9 cellular contexts compared by ENCODE assay signal in the genomic region with DNA sequence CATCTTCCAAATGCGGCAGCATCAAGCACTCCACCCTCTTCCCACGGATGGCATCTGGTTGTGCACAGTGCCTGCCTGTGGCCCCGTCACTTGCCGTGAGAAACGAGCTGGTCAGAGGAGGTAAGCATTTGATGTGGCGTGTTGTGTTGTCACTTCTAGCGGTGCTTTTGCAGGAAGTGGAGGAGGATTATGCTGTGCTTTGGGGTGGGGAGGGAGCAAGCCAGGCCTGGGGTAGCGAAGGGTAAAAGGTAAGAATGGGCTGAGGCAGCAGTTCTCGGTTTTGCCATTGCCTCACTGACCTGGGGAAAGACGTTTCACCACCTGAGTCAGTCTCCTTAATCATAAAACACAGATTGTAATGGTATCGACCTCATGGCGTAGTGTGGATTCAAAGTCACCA. TPM values are rescaled to one million over a fixed set of nuclear protein-coding genes. Genes with fewer than 3 reads are reported as not detected.
DNase-seq lines count a peak whose midpoint lies in the region; ATAC-seq, FAIRE-seq and TF ChIP-seq lines count a peak whose summit lies in the region.
"Had no signal": no experiment of that assay in that cellular context is flagged by ENCODE, and none has a peak within 500 bp of the region (broad histone marks: within the 10 kb centered on the region; RNA-seq: fewer than 3 reads in every experiment).

No MANE protein-coding gene starts in this region.

- peaks cover 14 to 38% (median 22%) of the 10 kb centered on the region in 3 donors for H3K4me1 ChIP-seq in skeletal muscle tissue (ENCODE audit: control insufficient read depth in 3 of 3, insufficient read depth in 3 of 3, low read length in 3 of 3)

- no peak for FAIRE-seq in urothelium cell line (lab: Jason Lieb, UNC)

- no peak overlapping the region for H3K9ac ChIP-seq in skeletal muscle tissue (ENCODE audit: low read depth in 1 of 3, low read length in 3 of 3)

- no peak for TF ChIP-seq CTCF in 22Rv1 (IDR thresholded peaks at IDR 0.05)
- no peak for TF ChIP-seq CTCF in foreskin fibroblast (IDR thresholded peaks at IDR 0.05; ENCODE audit: low read depth, low read length)

- H3K27me3 ChIP-seq in skeletal muscle tissue (ENCODE audit: control insufficient read depth in 3 of 3, insufficient read depth in 3 of 3, low read length in 3 of 3) = no peaks in the 10 kb centered on the region

- DNase-seq in T-helper 22 cell (ENCODE audit: low read depth) (peak; percentile 74), foreskin fibroblast (no peak), urothelium cell line (ENCODE audit: low spot score) (no peak), NCI-H1092 (lab: John Stamatoyannopoulos, UW) (no peak)
- DNase-seq in activated naive CD4-positive, alpha-beta T cell treated with Interleukin-2 at 50 U/mL for 16 hours = peak; percentile 80

- peaks cover 37 to 43% (median 38%) of the 10 kb centered on the region in 3 donors for H3K36me3 ChIP-seq in skeletal muscle tissue (ENCODE audit: control insufficient read depth in 3 of 3, insufficient read depth in 3 of 3, low read length in 3 of 3)

- H3K4me3 ChIP-seq in skeletal muscle tissue (ENCODE audit: low read length in 3 of 3) = no peak overlapping the region
- H3K4me3 ChIP-seq in foreskin fibroblast (ENCODE audit: low read depth in 1 of 2, low read length in 2 of 2) = no peak overlapping the region

- ATAC-seq in HG03039 (IDR thresholded peaks at IDR 0.05; ENCODE audit: unreplicated experiment) = no peak

- H3K9me3 ChIP-seq in skeletal muscle tissue (ENCODE audit: control insufficient read depth in 3 of 3, low read length in 3 of 3) = no peaks in the 10 kb centered on the region

- H3K27ac ChIP-seq in 22Rv1 (peak overlapping the region; percentile 36), skeletal muscle tissue (ENCODE audit: low read depth, low read length) (peak overlapping the region; percentile 15)

RNA-seq across cellular contexts. Expression of gene POMT1, which starts 2.3 kb away (rescaled TPM):
- 18.8 TPM for total RNA-seq in skeletal muscle tissue

RNA-seq across cellular contexts. Expression of gene UCK1, which starts 30.7 kb away (rescaled TPM):
- 9.4 TPM for total RNA-seq in skeletal muscle tissue

RNA-seq across cellular contexts. Expression of gene PRRT1B, which starts 44.9 kb away (rescaled TPM):
- not detected for total RNA-seq in skeletal muscle tissue
- total RNA-seq: myocyte had no signal

Comparison
In these comparisons a context has a peak if more than half of its experiments do, and no peak if none do; other contexts are left out.
1. DNase-seq: peak in T-helper 22 cell (single experiment) and activated naive CD4-positive, alpha-beta T cell treated with Interleukin-2 at 50 U/mL for 16 hours (single experiment); none in foreskin fibroblast (0 of 2), urothelium cell line (single experiment) and NCI-H1092 (single experiment).